Comparison of ENCODE assay signal across 8 cellular contexts in the genomic region with DNA sequence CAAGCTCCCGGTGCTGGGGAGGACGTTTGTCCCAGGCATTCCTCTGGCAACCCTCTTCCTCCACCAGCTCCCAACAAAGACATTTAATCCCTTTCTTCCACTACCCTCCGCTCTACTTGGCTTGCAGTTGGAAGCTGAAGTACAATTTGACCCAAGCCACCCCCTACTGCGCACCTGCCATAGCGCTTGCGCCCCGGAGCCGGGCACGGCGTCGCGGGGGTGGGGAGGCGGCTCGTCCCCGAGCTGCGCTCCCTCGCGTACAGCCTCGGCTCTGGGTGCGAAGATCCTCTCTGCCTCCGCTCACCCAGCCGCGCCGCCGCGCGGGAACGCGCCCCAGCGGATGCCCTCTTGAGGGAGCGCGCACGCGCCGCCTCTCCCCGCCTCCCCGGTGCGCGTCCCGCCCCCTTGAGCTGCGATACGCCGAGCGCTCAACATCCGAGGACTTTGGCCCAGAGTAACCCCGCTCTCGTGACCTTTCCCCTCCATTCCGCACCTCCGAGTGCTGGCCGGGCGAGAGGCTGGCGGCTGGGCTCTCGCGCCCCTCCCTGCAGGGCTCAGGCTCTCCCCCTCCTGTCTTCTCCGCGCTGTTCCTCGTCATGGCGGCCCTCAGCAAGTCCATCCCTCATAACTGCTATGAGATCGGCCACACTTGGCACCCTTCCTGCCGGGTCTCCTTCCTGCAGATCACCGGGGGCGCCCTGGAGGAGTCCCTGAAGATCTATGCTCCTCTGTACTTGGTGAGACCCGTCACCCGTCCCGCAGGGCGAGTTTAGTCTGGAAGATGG. TPM values are rescaled to one million over a fixed set of nuclear protein-coding genes. Genes with fewer than 3 reads are reported as not detected.
DNase-seq lines count a peak whose midpoint lies in the region; ATAC-seq and TF ChIP-seq lines count a peak whose summit lies in the region.

A gene (plus strand): TSS at position 485 of the 785 bp plus-strand sequence. CDS start 112 bp downstream, at position 597.

- intact Hi-C loops in esophagus muscularis mucosa (cut with DNase I) = loop anchor here (5.0 kb wide), 4 partner anchors 40 to 225 kb away; a partner anchor contains a TSS

- TF ChIP-seq EP300 in esophagus muscularis mucosa (IDR thresholded peaks at IDR 0.05) = no peak

- H3K36me3 ChIP-seq in DND-41 (ENCODE audit: insufficient read depth, low read length) (peaks cover 4% of the 10 kb centered on the region; the same call in 1 of the 2 replicates), KOPT-K1 (ENCODE audit: insufficient read depth, low read length) (peaks cover 18% of the 10 kb centered on the region), Peyer's patch (no peaks in the 10 kb centered on the region), esophagus muscularis mucosa (no peaks in the 10 kb centered on the region), muscle layer of duodenum (ENCODE audit: control insufficient read depth in 1 of 2, insufficient read depth in 2 of 2, low read length in 2 of 2) (no peaks in the 10 kb centered on the region)

- H3K9me3 ChIP-seq in DND-41 (ENCODE audit: insufficient read depth, low read length, severe bottlenecking) (no peaks in the 10 kb centered on the region), KOPT-K1 (ENCODE audit: insufficient read depth, low read length, poor library complexity, severe bottlenecking) (peaks cover 5% of the 10 kb centered on the region), Peyer's patch (no peaks in the 10 kb centered on the region), esophagus muscularis mucosa (no peaks in the 10 kb centered on the region), muscle layer of duodenum (ENCODE audit: control insufficient read depth in 1 of 2, low read length in 2 of 2) (no peaks in the 10 kb centered on the region)

- H3K4me3 ChIP-seq in DND-41 (ENCODE audit: low read depth in 1 of 2, low read length in 2 of 2) (peak within 1 kb of the TSS; percentile 75 to 78), Peyer's patch (peak within 1 kb of the TSS; percentile 72 to 89 (median 84)), esophagus muscularis mucosa (peak within 1 kb of the TSS; percentile 62 to 79 (median 68)), muscle layer of duodenum (ENCODE audit: low read depth in 1 of 2, low read length in 2 of 2) (peak within 1 kb of the TSS; percentile 89 to 91)

- no peaks in the 10 kb centered on the region for H4K20me1 ChIP-seq in DND-41 (ENCODE audit: insufficient read depth, low read length)

- H3K4me1 ChIP-seq in DND-41 (ENCODE audit: insufficient read depth, low read length) (peaks cover 33% of the 10 kb centered on the region), Peyer's patch (peaks cover 0 to 16% (median 0%) of the 10 kb centered on the region in 4 donors), esophagus muscularis mucosa (peaks cover 32 to 36% (median 33%) of the 10 kb centered on the region in 4 donors), muscle layer of duodenum (ENCODE audit: control insufficient read depth in 1 of 2, insufficient read depth in 2 of 2, low read length in 2 of 2) (peaks cover 0 to 24% of the 10 kb centered on the region in 2 donors)

- H2AFZ ChIP-seq in DND-41 (ENCODE audit: low read depth, low read length) = peak within 1 kb of the TSS; percentile 97

- ATAC-seq in DND-41 (ENCODE audit: insufficient read depth, low read depth) (peak; percentile 93), GM21825 (IDR thresholded peaks at IDR 0.05; ENCODE audit: unreplicated experiment) (peak; percentile 99)

- peak within 1 kb of the TSS; percentile 76 for H3K27ac ChIP-seq in DND-41 (ENCODE audit: low read length)
- peak within 1 kb of the TSS; percentile 89 for H3K27ac ChIP-seq in KOPT-K1 (ENCODE audit: low read depth, low read length, poor library complexity, severe bottlenecking)
- peak within 1 kb of the TSS; percentile 78 to 90 (median 84) for H3K27ac ChIP-seq in Peyer's patch
- peak within 1 kb of the TSS; percentile 76 to 90 (median 86) for H3K27ac ChIP-seq in esophagus muscularis mucosa (replicated peaks in 1 of 4)
- peak within 1 kb of the TSS; percentile 77 for H3K27ac ChIP-seq in muscle layer of duodenum (ENCODE audit: low read length)

- peak within 1 kb of the TSS; percentile 79 for H3K4me2 ChIP-seq in DND-41 (ENCODE audit: insufficient read depth, low read length)

- H3K27me3 ChIP-seq in DND-41 (ENCODE audit: insufficient read depth, low read length, poor library complexity) (no peaks in the 10 kb centered on the region), Peyer's patch (no peaks in the 10 kb centered on the region), esophagus muscularis mucosa (no peaks in the 10 kb centered on the region), muscle layer of duodenum (ENCODE audit: low read depth, low read length) (no peaks in the 10 kb centered on the region)

- TF ChIP-seq CTCF in DND-41 (IDR thresholded peaks at IDR 0.05; ENCODE audit: borderline replicate concordance, extremely low read depth, low read length, poor library complexity, severe bottlenecking) = peak; percentile 32
- TF ChIP-seq CTCF in Peyer's patch (IDR thresholded peaks at IDR 0.05) = peak in 3 of 6 experiments; percentile 7 to 11 (median 8)
- peak in 1 of 3 experiments; percentile 14 for TF ChIP-seq CTCF in esophagus muscularis mucosa (IDR thresholded peaks at IDR 0.05)

- peak; percentile 95 for DNase-seq in DND-41
- DNase-seq in Peyer's patch = peak; percentile 89 to 98 (median 97)
- DNase-seq in activated T-cell treated with anti-CD3 and anti-CD28 coated beads, Interleukin-2, amount 50 U/mL, for 48 hours = peak; percentile 96 to 98
- DNase-seq in esophagus muscularis mucosa (ENCODE audit: extremely low spot score) = peak; percentile 95
- peak; percentile 81 for DNase-seq in stimulated activated CD8-positive, alpha-beta memory T cell treated with anti-CD3 and anti-CD28 coated beads, Interleukin-7, amount 100 ng/mL, for 24 hours (ENCODE audit: low read depth)

- TF ChIP-seq POLR2A in Peyer's patch (IDR thresholded peaks at IDR 0.05) (peak; percentile 54 to 82), esophagus muscularis mucosa (IDR thresholded peaks at IDR 0.05; ENCODE audit: low read depth) (no peak)

- H3K9ac ChIP-seq in DND-41 (ENCODE audit: low read depth, low read length) = peak within 1 kb of the TSS; percentile 82

- 2% methylated on average over 19 of the region's 66 CpGs for WGBS in esophagus muscularis mucosa

- H3K79me2 ChIP-seq in DND-41 (ENCODE audit: insufficient read depth, low read length) = peaks cover 47% of the 10 kb centered on the region

RNA-seq across cellular contexts. Expression of the gene that starts here (rescaled TPM):
- 10 to 100 TPM; 23.1 to 58.2 (median 40.1) TPM for total RNA-seq in Peyer's patch
- 10 to 100 TPM; 11.6 to 19.5 (median 14.9) TPM for total RNA-seq in esophagus muscularis mucosa

Comparison
In these comparisons a context has a peak if more than half of its experiments do, and no peak if none do; other contexts are left out.
1. Peak in every context shown above with its lines: DNase-seq, ATAC-seq, H3K4me3 ChIP-seq and H3K27ac ChIP-seq.